2 cellular contexts compared by ENCODE assay signal in genomic region chr4:184635381-184635780, GRCh38.
TF ChIP-seq lines count a peak whose summit lies in the region.

No MANE protein-coding gene starts in this region.

TF ChIP-seq in GM12878, 131 proteins besides CTCF, POLR2A, EP300 and RAD21:
- TF ChIP-seq CBFB (IDR thresholded peaks at IDR 0.05; ENCODE audit: low read depth) (no peak), RFX5 (IDR thresholded peaks at IDR 0.05; ENCODE audit: low read depth, low read length) (no peak), MLLT1 (IDR thresholded peaks at IDR 0.05) (no peak), RELA (IDR thresholded peaks at IDR 0.05; ENCODE audit: borderline replicate concordance, partially characterized antibody) (no peak), CHD4 (IDR thresholded peaks at IDR 0.05) (no peak)

TF ChIP-seq in HEK293T, 16 proteins besides CTCF, POLR2A, EP300 and RAD21:
- no peak for TF ChIP-seq L3MBTL2 (conservative IDR thresholded peaks at IDR 0.05)
- no peak for TF ChIP-seq ARNT (IDR thresholded peaks at IDR 0.05)
- TF ChIP-seq SUZ12 (IDR thresholded peaks at IDR 0.05), result no peak
